11 cellular contexts compared by ENCODE assay signal in the genomic region with DNA sequence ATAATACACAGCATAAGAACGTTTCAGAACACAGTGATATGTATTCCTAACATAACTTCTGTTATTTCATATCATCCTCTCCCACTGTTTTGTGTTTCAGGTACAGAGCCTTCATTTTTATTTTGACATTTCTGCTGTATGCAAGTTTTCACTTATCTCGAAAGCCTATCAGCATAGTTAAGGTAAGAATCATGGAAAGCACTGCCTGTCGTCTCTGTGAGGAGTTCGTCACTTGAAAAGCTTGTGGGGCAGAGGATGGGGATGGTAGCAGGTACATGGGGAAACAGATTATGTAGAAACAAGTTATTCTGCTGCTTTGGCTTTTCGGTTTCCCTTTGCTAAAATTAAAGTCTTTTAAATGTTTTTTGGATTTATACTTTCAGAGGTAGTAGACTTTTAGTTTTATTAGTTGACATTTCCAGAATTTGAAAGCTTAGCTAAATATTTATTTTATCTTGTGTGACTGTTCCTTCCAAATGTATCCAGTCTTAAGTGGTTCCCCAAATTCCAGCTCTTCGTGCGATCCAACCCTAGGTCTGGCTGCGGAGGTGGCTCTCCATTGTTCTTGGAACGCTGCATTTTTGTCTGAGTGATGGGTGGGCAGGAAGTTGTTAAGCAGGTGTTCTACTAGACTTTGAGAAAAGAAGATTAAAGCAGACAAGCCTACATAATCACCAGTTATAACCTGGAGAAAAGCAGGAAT. TPM values are rescaled to one million over a fixed set of nuclear protein-coding genes. Genes with fewer than 3 reads are reported as not detected.
A peak's percentile ranks its signal among the peaks of the same experiment; 100 is the strongest.
DNase-seq lines count a peak whose midpoint lies in the region; ATAC-seq and TF ChIP-seq lines count a peak whose summit lies in the region.
"Had no signal": no experiment of that assay in that cellular context is flagged by ENCODE, and none has a peak within 500 bp of the region (broad histone marks: within the 10 kb centered on the region; RNA-seq: fewer than 3 reads in every experiment).

No MANE protein-coding gene starts in this region.

- H3K9me3 Mint-ChIP-seq in CD4-positive, alpha-beta T cell: no peaks in the 10 kb centered on the region
- no peaks in the 10 kb centered on the region for H3K9me3 Mint-ChIP-seq in central memory CD8-positive, alpha-beta T cell
- no peaks in the 10 kb centered on the region for H3K9me3 Mint-ChIP-seq in natural killer cell treated with Interleukin-12 subunit alpha and Interleukin-12 subunit beta and Interleukin-15 and Interleukin-18, amount 100 ng/mL, for 72 hours

- no peaks in the 10 kb centered on the region for H3K79me2 ChIP-seq in KMS-11 (ENCODE audit: insufficient read depth, low read depth)

- intact Hi-C loops in CD4-positive, alpha-beta T cell (cut with DNase I, micrococcal nuclease): loop anchor here in 1 of 2 experiments (5.0 kb wide), 1 partner anchor 64 kb away; no protein-coding TSS in a partner anchor

- peak overlapping the region; percentile 65 for H3K27ac Mint-ChIP-seq in CD4-positive, alpha-beta T cell
- peak overlapping the region; percentile 85 for H3K27ac Mint-ChIP-seq in central memory CD8-positive, alpha-beta T cell (ENCODE audit: low read depth)
- peak overlapping the region; percentile 64 to 77 for H3K27ac Mint-ChIP-seq in natural killer cell treated with Interleukin-12 subunit alpha and Interleukin-12 subunit beta and Interleukin-15 and Interleukin-18, amount 100 ng/mL, for 72 hours

- H3K27me3 ChIP-seq in CD4-positive, alpha-beta T cell (ENCODE audit: control insufficient read depth, insufficient read depth, low read length): no peaks in the 10 kb centered on the region
- H3K27me3 ChIP-seq in KMS-11 (ENCODE audit: insufficient read depth, low read depth): no peaks in the 10 kb centered on the region

- peaks cover 73% of the 10 kb centered on the region for H3K4me1 ChIP-seq in KMS-11 (ENCODE audit: low read depth, poor library complexity, severe bottlenecking)

- H2AFZ ChIP-seq in KMS-11 (ENCODE audit: low read depth): no peak overlapping the region

- POLR2A ChIA-PET in CD4-positive, alpha-beta T cell (lab: Charles Lee): interaction anchor here (3.1 kb wide), 1 partner anchor 11 kb away, joined by 50 read pairs; the partner anchor contains the start of gene SLC37A1

- no peak overlapping the region for H3K4me3 Mint-ChIP-seq in CD4-positive, alpha-beta T cell
- no peak overlapping the region for H3K4me3 Mint-ChIP-seq in central memory CD8-positive, alpha-beta T cell
- H3K4me3 Mint-ChIP-seq in natural killer cell treated with Interleukin-12 subunit alpha and Interleukin-12 subunit beta and Interleukin-15 and Interleukin-18, amount 100 ng/mL, for 72 hours: no peak overlapping the region
- H3K4me3 Mint-ChIP-seq: activated CD4-positive, alpha-beta T cell treated with anti-CD3 and anti-CD28 coated beads for 36 hours had no signal

- peak overlapping the region; percentile 83 for H3K4me2 ChIP-seq in KMS-11

- no peaks in the 10 kb centered on the region for H3K36me3 ChIP-seq in KMS-11 (ENCODE audit: insufficient read depth)

- no peak for DNase-seq in CD4-positive, alpha-beta T cell
- no peak for DNase-seq in central memory CD8-positive, alpha-beta T cell (ENCODE audit: low spot score in 2 of 2)
- no peak for DNase-seq in natural killer cell treated with Interleukin-12 subunit alpha and Interleukin-12 subunit beta and Interleukin-15 and Interleukin-18, amount 100 ng/mL, for 72 hours (ENCODE audit: low spot score)
- DNase-seq in foreskin fibroblast: no peak
- no peak for DNase-seq in activated T-cell treated with anti-CD3 and anti-CD28 coated beads, Interleukin-2, amount 50 U/mL, for 48 hours
- DNase-seq: activated CD4-positive, alpha-beta T cell treated with anti-CD3 and anti-CD28 coated beads for 36 hours; stimulated activated naive CD4-positive, alpha-beta T cell treated with Interleukin-2 at 50 U/mL for 16 hours had no signal

- TF ChIP-seq CTCF in CD4-positive, alpha-beta T cell (IDR thresholded peaks at IDR 0.05): no peak
- TF ChIP-seq CTCF in KMS-11 (conservative IDR thresholded peaks at IDR 0.05; ENCODE audit: low read depth, low read length) (no peak), foreskin fibroblast (IDR thresholded peaks at IDR 0.05; ENCODE audit: low read depth, low read length) (no peak)

- CTCF ChIA-PET in CD4-positive, alpha-beta T cell (lab: Charles Lee): interaction anchor here (1.5 kb wide), 1 partner anchor 16 kb away, joined by 3 read pairs; no protein-coding TSS in a partner anchor

- H3K9ac ChIP-seq in KMS-11: peak overlapping the region; percentile 69; the same call in 1 of the 2 replicates

- H3K4me3 ChIP-seq in KMS-11 (IDR thresholded peaks at IDR 0.05; ENCODE audit: insufficient read depth, low read depth, low read length) (no peak overlapping the region), foreskin fibroblast (ENCODE audit: low read depth in 1 of 2, low read length in 2 of 2) (no peak overlapping the region)

- no peaks in the 10 kb centered on the region for H3K27me3 Mint-ChIP-seq in CD4-positive, alpha-beta T cell
- H3K27me3 Mint-ChIP-seq in central memory CD8-positive, alpha-beta T cell: no peaks in the 10 kb centered on the region
- H3K27me3 Mint-ChIP-seq in natural killer cell treated with Interleukin-12 subunit alpha and Interleukin-12 subunit beta and Interleukin-15 and Interleukin-18, amount 100 ng/mL, for 72 hours: no peaks in the 10 kb centered on the region
- H3K27me3 Mint-ChIP-seq: activated CD4-positive, alpha-beta T cell treated with anti-CD3 and anti-CD28 coated beads for 36 hours had no signal

- no peaks in the 10 kb centered on the region for H4K20me1 ChIP-seq in KMS-11 (ENCODE audit: insufficient read depth)

- no peak for ATAC-seq in CD4-positive, alpha-beta T cell (ENCODE audit: poor library complexity)
- ATAC-seq in central memory CD8-positive, alpha-beta T cell (replicated peaks; ENCODE audit: extremely low read depth, poor library complexity, severe bottlenecking): no peak
- no peak for ATAC-seq in natural killer cell treated with Interleukin-12 subunit alpha and Interleukin-12 subunit beta and Interleukin-15 and Interleukin-18, amount 100 ng/mL, for 72 hours
- ATAC-seq in HG02938 (IDR thresholded peaks at IDR 0.05; ENCODE audit: unreplicated experiment) (no peak), GM18858 (IDR thresholded peaks at IDR 0.05; ENCODE audit: unreplicated experiment) (no peak)

- no peaks in the 10 kb centered on the region for H3K9me3 ChIP-seq in CD4-positive, alpha-beta T cell (ENCODE audit: control insufficient read depth, low read length)

- H3K27ac ChIP-seq in CD4-positive, alpha-beta T cell (ENCODE audit: low read depth, low read length): no peak overlapping the region
- peak overlapping the region; percentile 87; the same call in 1 of the 2 replicates for H3K27ac ChIP-seq in KMS-11

- peaks cover 63% of the 10 kb centered on the region for H3K4me1 Mint-ChIP-seq in CD4-positive, alpha-beta T cell (ENCODE audit: low read depth)
- peaks cover 39% of the 10 kb centered on the region for H3K4me1 Mint-ChIP-seq in central memory CD8-positive, alpha-beta T cell
- peaks cover 45 to 56% of the 10 kb centered on the region in 2 donors for H3K4me1 Mint-ChIP-seq in natural killer cell treated with Interleukin-12 subunit alpha and Interleukin-12 subunit beta and Interleukin-15 and Interleukin-18, amount 100 ng/mL, for 72 hours (ENCODE audit: low read depth in 2 of 2)

- H3K36me3 Mint-ChIP-seq in CD4-positive, alpha-beta T cell (ENCODE audit: low read depth): peaks cover 60% of the 10 kb centered on the region
- H3K36me3 Mint-ChIP-seq in central memory CD8-positive, alpha-beta T cell (ENCODE audit: insufficient read depth): peaks cover 33% of the 10 kb centered on the region
- H3K36me3 Mint-ChIP-seq in natural killer cell treated with Interleukin-12 subunit alpha and Interleukin-12 subunit beta and Interleukin-15 and Interleukin-18, amount 100 ng/mL, for 72 hours: peaks cover 8% of the 10 kb centered on the region

RNA-seq across cellular contexts. Expression of gene SLC37A1, which starts 12.2 kb away (rescaled TPM):
- 10 to 100 TPM; 16.4 to 16.7 TPM for total RNA-seq in CD4-positive, alpha-beta T cell
- total RNA-seq in natural killer cell treated with Interleukin-12 subunit alpha and Interleukin-12 subunit beta and Interleukin-15 and Interleukin-18, amount 100 ng/mL, for 72 hours: 10 to 100 TPM; 17.2 to 22.5 TPM

RNA-seq across cellular contexts. Expression of gene RSPH1, which starts 29.8 kb away (rescaled TPM):
- under 1 TPM; 0.34 to 0.38 TPM for total RNA-seq in CD4-positive, alpha-beta T cell
- total RNA-seq in natural killer cell treated with Interleukin-12 subunit alpha and Interleukin-12 subunit beta and Interleukin-15 and Interleukin-18, amount 100 ng/mL, for 72 hours: under 1 TPM in 1 of 2 donors, not detected in 1; 0.25 TPM
- total RNA-seq: HT1080 had no signal
